ENCODE assay signal across 15 cellular contexts in genomic region chr15:80942266-80942665, GRCh38. TPM values are rescaled to one million over a fixed set of nuclear protein-coding genes. Genes with fewer than 3 reads are reported as not detected.
DNase-seq lines count a peak whose midpoint lies in the region; ATAC-seq and TF ChIP-seq lines count a peak whose summit lies in the region.
"Had no signal": no experiment of that assay in that cellular context is flagged by ENCODE, and none has a peak within 500 bp of the region (broad histone marks: within the 10 kb centered on the region; RNA-seq: fewer than 3 reads in every experiment).

No MANE protein-coding gene starts in this region.

- H3K4me1 ChIP-seq in RWPE2 (ENCODE audit: insufficient read depth, poor library complexity, severe bottlenecking), result no peaks in the 10 kb centered on the region
- H3K4me1 ChIP-seq: HAP-1 had no signal

- no peak for ATAC-seq in RWPE2 (ENCODE audit: low read depth)
- no peak for ATAC-seq in sciatic nerve
- no peak for ATAC-seq in HG03039 (IDR thresholded peaks at IDR 0.05; ENCODE audit: unreplicated experiment)

- DNase-seq in RWPE2 (ENCODE audit: low spot score) (peak; percentile 61), islet precursor cell (peak; percentile 39), sciatic nerve (ENCODE audit: low spot score) (peak; percentile 48), HCEC 1CT (no peak), MG63 (no peak)
- DNase-seq: C1 segment of cervical spinal cord; Calu3; CD4-positive, alpha-beta memory T cell; COR-L47; DMS53; DMS79 treated with DMSO at 0.1 percent for 48 hours; GF-D8; GOT3 had no signal

- no peaks in the 10 kb centered on the region for H3K27me3 ChIP-seq in RWPE2 (ENCODE audit: insufficient read depth, poor library complexity, severe bottlenecking)
- no peaks in the 10 kb centered on the region for H3K27me3 ChIP-seq in MG63

- H3K9me3 ChIP-seq in RWPE2 (ENCODE audit: severe bottlenecking) (no peaks in the 10 kb centered on the region), MG63 (no peaks in the 10 kb centered on the region)
- H3K9me3 ChIP-seq: HAP-1 had no signal

- no peak overlapping the region for H3K4me3 ChIP-seq in RWPE2 (ENCODE audit: severe bottlenecking)
- no peak overlapping the region for H3K4me3 ChIP-seq in MG63
- H3K4me3 ChIP-seq: HAP-1 had no signal

- no peak overlapping the region for H3K27ac ChIP-seq in RWPE2 (ENCODE audit: poor library complexity, severe bottlenecking)

- TF ChIP-seq CTCF in RWPE2 (IDR thresholded peaks at IDR 0.05; ENCODE audit: poor library complexity, severe bottlenecking), result no peak

- H3K36me3 ChIP-seq in RWPE2 (ENCODE audit: low read depth) (peaks cover 4% of the 10 kb centered on the region; the same call in 1 of the 2 replicates), MG63 (peaks cover 17% of the 10 kb centered on the region)
- H3K36me3 ChIP-seq: HAP-1 had no signal

- intact Hi-C loops in sciatic nerve (cut with DNase I), result no loop called here

RNA-seq across cellular contexts. Expression of gene MESD, which starts 47.4 kb away (rescaled TPM):
- 35.3 TPM for total RNA-seq in sciatic nerve
- total RNA-seq in MG63 (2014; rRNA removed; shearing (Covaris generic); ENCODE audit: low replicate concordance), result 23.4 and 25.5 TPM in 2 replicates

RNA-seq across cellular contexts. Expression of gene TLNRD1, which starts 58.5 kb away (rescaled TPM):
- total RNA-seq in sciatic nerve, result 14.0 TPM
- total RNA-seq in MG63 (2014; rRNA removed; shearing (Covaris generic); ENCODE audit: low replicate concordance), result 8.4 and 13.9 TPM in 2 replicates

Comparison
In these comparisons a context has a peak if more than half of its experiments do, and no peak if none do; other contexts are left out.
1. DNase-seq: peak in RWPE2 (single experiment), islet precursor cell (single experiment) and sciatic nerve (single experiment); none in HCEC 1CT (single experiment) and MG63 (single experiment).